ENCODE assay signal across 21 cellular contexts in the genomic region with DNA sequence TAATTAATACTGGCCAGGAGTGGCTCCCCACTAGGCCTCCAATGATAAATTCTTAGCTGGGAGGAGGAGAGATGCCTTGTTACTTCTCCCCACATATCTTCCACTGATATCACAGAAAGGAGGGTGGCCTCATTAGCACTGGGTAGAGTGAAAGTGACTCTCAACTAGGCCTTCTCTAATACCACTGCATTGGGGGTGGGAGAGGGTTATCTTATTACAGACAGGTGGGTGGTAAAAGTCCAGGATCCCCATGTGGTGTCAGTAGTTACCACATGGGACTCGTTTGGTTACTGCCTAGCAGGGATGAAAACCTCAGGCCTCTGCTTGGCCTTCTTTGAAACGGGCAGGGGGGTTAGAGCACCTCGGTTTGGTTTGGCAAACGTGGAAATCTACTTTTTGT.
A peak's percentile ranks its signal among the peaks of the same experiment; 100 is the strongest.
DNase-seq lines count a peak whose midpoint lies in the region; ATAC-seq and TF ChIP-seq lines count a peak whose summit lies in the region.
"Had no signal": no experiment of that assay in that cellular context is flagged by ENCODE, and none has a peak within 500 bp of the region (broad histone marks: within the 10 kb centered on the region; RNA-seq: fewer than 3 reads in every experiment).

No MANE protein-coding gene starts in this region.

- H2AK5ac ChIP-seq in mesenchymal stem cell (ENCODE audit: low read length, severe bottlenecking), result no peak overlapping the region

- no peak overlapping the region for H2AFZ ChIP-seq in mesenchymal stem cell (ENCODE audit: low read depth, low read length)
- H2AFZ ChIP-seq: PC-9 had no signal

- no peak overlapping the region for H2BK5ac ChIP-seq in mesenchymal stem cell (ENCODE audit: low read depth, low read length, poor library complexity, severe bottlenecking)

- intact Hi-C loops in Right ventricle myocardium inferior (cut with DNase I), result no loop called here

- no peak overlapping the region for H3K23ac ChIP-seq in mesenchymal stem cell (ENCODE audit: low read length in 2 of 2)

- H3K9me3 Mint-ChIP-seq in WTC11 (0 out of 2 replicates have a peak, but pooled peaks cover 5% of the 10 kb centered on the region), type B pancreatic cell (peaks cover 5% of the 10 kb centered on the region)
- H3K9me3 Mint-ChIP-seq: immature natural killer cell had no signal

- POLR2A ChIA-PET in WTC11 (lab: Charles Lee), result no interaction called here

- WGBS in mesenchymal stem cell, result 76% methylated on average over 4 of the region's 4 CpGs

- peak overlapping the region; percentile 69; the same call in 1 of the 2 replicates for H3K4me3 Mint-ChIP-seq in WTC11
- H3K4me3 Mint-ChIP-seq in type B pancreatic cell, result peak overlapping the region; percentile 84
- H3K4me3 Mint-ChIP-seq: activated CD8-positive, alpha-beta memory T cell treated with anti-CD3 and anti-CD28 coated beads, Interleukin-2, amount 10 ng/mL, durations not matched to agents 7 days and 5 days; immature natural killer cell; naive thymus-derived CD4-positive, alpha-beta T cell had no signal

- H3K4me3 ChIP-seq in cardiac muscle cell, result peak overlapping the region; percentile 66
- no peak overlapping the region for H3K4me3 ChIP-seq in mesenchymal stem cell (ENCODE audit: insufficient read depth in 1 of 2, low read depth in 1 of 2, low read length in 2 of 2)
- H3K4me3 ChIP-seq: A549, esophagus squamous epithelium, PC-9, tibial nerve had no signal

- no peak overlapping the region for H3K27ac Mint-ChIP-seq in WTC11
- peak overlapping the region; percentile 29 for H3K27ac Mint-ChIP-seq in type B pancreatic cell
- H3K27ac Mint-ChIP-seq: activated CD8-positive, alpha-beta memory T cell treated with anti-CD3 and anti-CD28 coated beads, Interleukin-2, amount 10 ng/mL, durations not matched to agents 7 days and 5 days had no signal

- H3K9me3 ChIP-seq in cardiac muscle cell (ENCODE audit: low read depth) (no peaks in the 10 kb centered on the region), mesenchymal stem cell (ENCODE audit: control insufficient read depth, low read length) (no peaks in the 10 kb centered on the region)
- H3K9me3 ChIP-seq: A549, esophagus squamous epithelium, tibial nerve had no signal

- H3K36me3 ChIP-seq in cardiac muscle cell (peaks cover 13% of the 10 kb centered on the region), mesenchymal stem cell (ENCODE audit: control insufficient read depth in 1 of 2, insufficient read depth in 2 of 2, low read depth in 1 of 2, low read length in 2 of 2) (peaks cover 0 to 18% of the 10 kb centered on the region in 2 experiments)

- H2BK15ac ChIP-seq in mesenchymal stem cell (ENCODE audit: low read depth, poor library complexity, severe bottlenecking), result no peak overlapping the region

- no peak overlapping the region for H3K9ac ChIP-seq in mesenchymal stem cell (ENCODE audit: low read length)

- no peaks in the 10 kb centered on the region; the same call in 1 of the 2 replicates for H3K27me3 Mint-ChIP-seq in WTC11 (ENCODE audit: low read depth)
- no peaks in the 10 kb centered on the region for H3K27me3 Mint-ChIP-seq in type B pancreatic cell
- H3K27me3 Mint-ChIP-seq: activated CD8-positive, alpha-beta memory T cell treated with anti-CD3 and anti-CD28 coated beads, Interleukin-2, amount 10 ng/mL, durations not matched to agents 7 days and 5 days; naive thymus-derived CD4-positive, alpha-beta T cell had no signal

- peak overlapping the region; percentile 28 for H3K4me2 ChIP-seq in mesenchymal stem cell (ENCODE audit: low read length, poor library complexity, severe bottlenecking)
- H3K4me2 ChIP-seq: A549, PC-9 had no signal

- H3K36me3 Mint-ChIP-seq in WTC11 (peaks cover 7% of the 10 kb centered on the region), type B pancreatic cell (peaks cover 35% of the 10 kb centered on the region)

- H3K4me1 Mint-ChIP-seq in WTC11 (peaks cover 24% of the 10 kb centered on the region), type B pancreatic cell (ENCODE audit: unreplicated experiment) (peaks cover 5% of the 10 kb centered on the region)
- H3K4me1 Mint-ChIP-seq: activated CD8-positive, alpha-beta memory T cell treated with anti-CD3 and anti-CD28 coated beads, Interleukin-2, amount 10 ng/mL, durations not matched to agents 7 days and 5 days had no signal

- H3K14ac ChIP-seq in mesenchymal stem cell (ENCODE audit: low read length in 2 of 2), result no peak overlapping the region

- H4K91ac ChIP-seq in mesenchymal stem cell (ENCODE audit: low read length), result no peak overlapping the region

- CTCF ChIA-PET in WTC11 (lab: Charles Lee), result no interaction called here

- ATAC-seq in Right ventricle myocardium inferior, result no peak
- peak; percentile 41; the same call in 1 of the 2 replicates for ATAC-seq in WTC11
- ATAC-seq: A549; activated CD8-positive, alpha-beta memory T cell treated with anti-CD3 and anti-CD28 coated beads, Interleukin-2, amount 10 ng/mL, durations not matched to agents 7 days and 5 days; naive thymus-derived CD4-positive, alpha-beta T cell had no signal

- TF ChIP-seq CTCF in cardiac muscle cell (IDR thresholded peaks at IDR 0.05; ENCODE audit: low read depth, low read length), result no peak
- no peak for TF ChIP-seq CTCF in WTC11 (IDR thresholded peaks at IDR 0.05)
- TF ChIP-seq CTCF in type B pancreatic cell (conservative IDR thresholded peaks at IDR 0.05), result no peak

- peak overlapping the region; percentile 8 for H2BK120ac ChIP-seq in mesenchymal stem cell (ENCODE audit: low read depth, low read length)

- H3K4me1 ChIP-seq in cardiac muscle cell (ENCODE audit: low read depth) (peaks cover 14% of the 10 kb centered on the region), mesenchymal stem cell (ENCODE audit: control insufficient read depth, insufficient read depth, low read depth, low read length) (peaks cover 3% of the 10 kb centered on the region)
- H3K4me1 ChIP-seq: A549, esophagus squamous epithelium, tibial nerve had no signal

- DNase-seq in cardiac muscle cell (ENCODE audit: low read depth in 1 of 2, low spot score in 1 of 2) (no peak), Right ventricle myocardium inferior (ENCODE audit: missing footprints) (no peak), WTC11 (ENCODE audit: low spot score) (no peak), mesenchymal stem cell (no peak), type B pancreatic cell (ENCODE audit: extremely low spot score, unreplicated experiment) (no peak), T-helper 9 cell (no peak), SHP77 treated with DMSO at 0.1 percent for 48 hours (lab: John Stamatoyannopoulos, UW) (no peak), anterior cingulate cortex (lab: John Stamatoyannopoulos, UW) (no peak)
- DNase-seq: activated CD8-positive, alpha-beta memory T cell treated with anti-CD3 and anti-CD28 coated beads, Interleukin-2, amount 10 ng/mL, durations not matched to agents 7 days and 5 days; esophagus squamous epithelium; GOT3; immature natural killer cell; IMR-90; naive thymus-derived CD4-positive, alpha-beta T cell; NCI-H2029; NCI-H524 treated with DMSO at 0.1 percent for 48 hours; PC-9; stimulated activated CD4-positive, alpha-beta T cell treated with anti-CD3 and anti-CD28 coated beads, Interleukin-12 subunit alpha, Interleukin-12 subunit beta, amount 100 ng/mL, for 4 hours had no signal

- H3K27ac ChIP-seq in cardiac muscle cell (no peak overlapping the region), mesenchymal stem cell (ENCODE audit: low read length, poor library complexity, severe bottlenecking) (no peak overlapping the region)
- H3K27ac ChIP-seq: A549, C4-2B, esophagus squamous epithelium, PC-9, tibial nerve had no signal

- H2BK12ac ChIP-seq in mesenchymal stem cell (ENCODE audit: low read length in 2 of 2), result no peak overlapping the region

- H3K27me3 ChIP-seq in cardiac muscle cell, result no peaks in the 10 kb centered on the region
- no peaks in the 10 kb centered on the region for H3K27me3 ChIP-seq in mesenchymal stem cell (ENCODE audit: control insufficient read depth in 1 of 2, insufficient read depth in 1 of 2, low read length in 2 of 2)
- H3K27me3 ChIP-seq: esophagus squamous epithelium, tibial nerve had no signal

- peaks cover 9% of the 10 kb centered on the region for H3K79me1 ChIP-seq in mesenchymal stem cell (replicated peaks; ENCODE audit: low read length, poor library complexity, severe bottlenecking)

- H4K8ac ChIP-seq in mesenchymal stem cell (ENCODE audit: low read length), result no peak overlapping the region

- H3K18ac ChIP-seq in mesenchymal stem cell (ENCODE audit: low read depth in 1 of 2, low read length in 2 of 2), result peak overlapping the region in 1 of 2 experiments; percentile 12

- no peak overlapping the region for H3K4ac ChIP-seq in mesenchymal stem cell (ENCODE audit: low read depth in 1 of 2, low read length in 2 of 2)

TF ChIP-seq in WTC11, 78 proteins besides CTCF, POLR2A, EP300 and RAD21 (continues in another document):
- TF ChIP-seq, protein P1, sequence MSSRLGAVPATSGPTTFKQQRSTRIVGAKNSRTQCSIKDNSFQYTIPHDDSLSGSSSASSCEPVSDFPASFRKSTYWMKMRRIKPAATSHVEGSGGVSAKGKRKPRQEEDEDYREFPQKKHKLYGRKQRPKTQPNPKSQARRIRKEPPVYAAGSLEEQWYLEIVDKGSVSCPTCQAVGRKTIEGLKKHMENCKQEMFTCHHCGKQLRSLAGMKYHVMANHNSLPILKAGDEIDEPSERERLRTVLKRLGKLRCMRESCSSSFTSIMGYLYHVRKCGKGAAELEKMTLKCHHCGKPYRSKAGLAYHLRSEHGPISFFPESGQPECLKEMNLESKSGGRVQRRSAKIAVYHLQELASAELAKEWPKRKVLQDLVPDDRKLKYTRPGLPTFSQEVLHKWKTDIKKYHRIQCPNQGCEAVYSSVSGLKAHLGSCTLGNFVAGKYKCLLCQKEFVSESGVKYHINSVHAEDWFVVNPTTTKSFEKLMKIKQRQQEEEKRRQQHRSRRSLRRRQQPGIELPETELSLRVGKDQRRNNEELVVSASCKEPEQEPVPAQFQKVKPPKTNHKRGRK (CRISPR knock-in tag; IDR thresholded peaks at IDR 0.05; ENCODE audit: borderline replicate concordance), result no peak
- TF ChIP-seq ATF1 (CRISPR knock-in tag; IDR thresholded peaks at IDR 0.05) (no peak), HMGA2 (CRISPR knock-in tag; IDR thresholded peaks at IDR 0.05) (no peak)
- TF ChIP-seq, protein P2, sequence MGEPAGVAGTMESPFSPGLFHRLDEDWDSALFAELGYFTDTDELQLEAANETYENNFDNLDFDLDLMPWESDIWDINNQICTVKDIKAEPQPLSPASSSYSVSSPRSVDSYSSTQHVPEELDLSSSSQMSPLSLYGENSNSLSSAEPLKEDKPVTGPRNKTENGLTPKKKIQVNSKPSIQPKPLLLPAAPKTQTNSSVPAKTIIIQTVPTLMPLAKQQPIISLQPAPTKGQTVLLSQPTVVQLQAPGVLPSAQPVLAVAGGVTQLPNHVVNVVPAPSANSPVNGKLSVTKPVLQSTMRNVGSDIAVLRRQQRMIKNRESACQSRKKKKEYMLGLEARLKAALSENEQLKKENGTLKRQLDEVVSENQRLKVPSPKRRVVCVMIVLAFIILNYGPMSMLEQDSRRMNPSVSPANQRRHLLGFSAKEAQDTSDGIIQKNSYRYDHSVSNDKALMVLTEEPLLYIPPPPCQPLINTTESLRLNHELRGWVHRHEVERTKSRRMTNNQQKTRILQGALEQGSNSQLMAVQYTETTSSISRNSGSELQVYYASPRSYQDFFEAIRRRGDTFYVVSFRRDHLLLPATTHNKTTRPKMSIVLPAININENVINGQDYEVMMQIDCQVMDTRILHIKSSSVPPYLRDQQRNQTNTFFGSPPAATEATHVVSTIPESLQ (CRISPR knock-in tag; IDR thresholded peaks at IDR 0.05), result no peak
